ENCODE assay signal across 1 cellular context in the genomic region with DNA sequence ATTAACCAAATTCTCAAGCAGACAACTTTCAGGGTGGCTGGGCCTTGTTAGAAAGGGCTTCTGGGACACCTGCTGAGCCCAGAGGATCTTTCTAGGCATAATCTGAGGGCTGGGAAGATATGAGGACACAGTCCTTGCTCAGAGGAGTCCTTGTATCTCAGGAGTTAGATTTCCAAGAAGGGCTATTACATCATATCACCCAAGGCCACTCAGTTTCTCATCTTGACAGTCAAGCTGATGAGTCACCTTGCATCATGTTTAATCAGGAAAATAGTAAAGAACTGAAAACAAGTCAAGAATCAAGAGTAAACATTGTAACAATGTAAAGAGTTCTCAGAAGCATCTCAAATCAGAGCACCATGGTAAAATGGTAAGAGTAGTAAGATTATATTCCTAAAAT.
TF ChIP-seq lines count a peak whose summit lies in the region.

No MANE protein-coding gene starts in this region.

TF ChIP-seq in K562, 482 proteins besides CTCF, POLR2A, EP300 and RAD21 (continued from another document and continues in another):
- TF ChIP-seq C11orf30 (IDR thresholded peaks at IDR 0.05; ENCODE audit: low read depth) (peak; percentile 47), SMARCA4 (IDR thresholded peaks at IDR 0.05) (peak; percentile 59; the same call in 1 of the 2 replicates), STAT5A (IDR thresholded peaks at IDR 0.05; ENCODE audit: borderline replicate concordance, low read length) (no peak), SOX6 (IDR thresholded peaks at IDR 0.05) (peak; percentile 19; the same call in 1 of the 2 replicates), POLR2G (IDR thresholded peaks at IDR 0.05; ENCODE audit: low read depth, low read length) (no peak), ASH1L (IDR thresholded peaks at IDR 0.05; ENCODE audit: borderline replicate concordance, low read depth, partially characterized antibody) (no peak), RBM34 (IDR thresholded peaks at IDR 0.05; ENCODE audit: borderline replicate concordance, insufficient read depth, low read length) (no peak), JUN (IDR thresholded peaks at IDR 0.05; ENCODE audit: borderline replicate concordance, low read depth, low read length) (peak; percentile 77), JUN (CRISPR knock-in tag; IDR thresholded peaks at IDR 0.05; ENCODE audit: borderline replicate concordance) (no peak), KDM5B (IDR thresholded peaks at IDR 0.05; ENCODE audit: insufficient replicate concordance, low read depth, low read length) (no peak), BDP1 (IDR thresholded peaks at IDR 0.05; ENCODE audit: insufficient read depth, insufficient read length) (no peak), NELFE (IDR thresholded peaks at IDR 0.05; ENCODE audit: insufficient read depth, insufficient read length) (no peak), ATF1 (CRISPR knock-in tag; IDR thresholded peaks at IDR 0.05) (no peak), ATF1 (tag; IDR thresholded peaks at IDR 0.05) (0 out of 2 replicates have a peak, but pooled peaks have one; percentile 25), PTRF (tag; IDR thresholded peaks at IDR 0.05) (no peak), KLF16 (IDR thresholded peaks at IDR 0.05) (no peak), MAFK (IDR thresholded peaks at IDR 0.05; ENCODE audit: low read length) (peak; percentile 8; the same call in 1 of the 2 replicates), SAFB2 (IDR thresholded peaks at IDR 0.05; ENCODE audit: borderline replicate concordance, low read depth, low read length, severe bottlenecking) (no peak), ZNF583 (CRISPR knock-in tag; IDR thresholded peaks at IDR 0.05) (no peak), MTA3 (IDR thresholded peaks at IDR 0.05; ENCODE audit: borderline replicate concordance) (no peak), ZNF584 (CRISPR knock-in tag; IDR thresholded peaks at IDR 0.05; ENCODE audit: low read depth) (no peak), L3MBTL2 (IDR thresholded peaks at IDR 0.05) (no peak), CEBPB (tag; IDR thresholded peaks at IDR 0.05) (peak; percentile 88), SIN3B (IDR thresholded peaks at IDR 0.05; ENCODE audit: low read depth) (no peak), SNIP1 (IDR thresholded peaks at IDR 0.05; ENCODE audit: low read depth) (no peak), NFRKB (IDR thresholded peaks at IDR 0.05; ENCODE audit: low read depth) (no peak), HLTF (IDR thresholded peaks at IDR 0.05) (no peak), SRSF1 (IDR thresholded peaks at IDR 0.05; ENCODE audit: low read depth, low read length) (no peak), ARID2 (IDR thresholded peaks at IDR 0.05) (no peak), CTBP1 (IDR thresholded peaks at IDR 0.05; ENCODE audit: borderline replicate concordance) (0 out of 2 replicates have a peak, but pooled peaks have one; percentile 19), ZC3H8 (IDR thresholded peaks at IDR 0.05) (no peak), FOXM1 (IDR thresholded peaks at IDR 0.05; ENCODE audit: low read depth) (no peak), FOXM1 (CRISPR knock-in tag; IDR thresholded peaks at IDR 0.05; ENCODE audit: low read depth) (no peak), ZNF24 (IDR thresholded peaks at IDR 0.05) (no peak), CHD2 (IDR thresholded peaks at IDR 0.05; ENCODE audit: low read depth, low read length) (no peak), ZNF174 (CRISPR knock-in tag; IDR thresholded peaks at IDR 0.05) (no peak), SAP30 (IDR thresholded peaks at IDR 0.05; ENCODE audit: borderline replicate concordance, insufficient read depth, low read depth, low read length, poor library complexity, severe bottlenecking) (no peak), OTX1 (CRISPR knock-in tag; IDR thresholded peaks at IDR 0.05) (no peak), POLR3G (IDR thresholded peaks at IDR 0.05; ENCODE audit: extremely low read depth, insufficient read length, insufficient replicate concordance) (no peak), ZNF77 (CRISPR knock-in tag; IDR thresholded peaks at IDR 0.05) (no peak), NEUROD1 (IDR thresholded peaks at IDR 0.05; ENCODE audit: borderline replicate concordance, low read depth, low read length, partially characterized antibody) (no peak), TAF9B (IDR thresholded peaks at IDR 0.05; ENCODE audit: partially characterized antibody) (no peak), PTTG1 (tag; IDR thresholded peaks at IDR 0.05; ENCODE audit: low read depth) (no peak), BCOR (IDR thresholded peaks at IDR 0.05) (no peak), CBFA2T2 (conservative IDR thresholded peaks at IDR 0.05) (no peak), FOXK2 (conservative IDR thresholded peaks at IDR 0.05 in 1 of 2, IDR thresholded peaks at IDR 0.05 in 1 of 2; ENCODE audit: low read depth in 2 of 2) (0 out of 4 replicates have a peak, but pooled peaks of 1 of the 2 experiments have one; percentile 20), ATF7 (IDR thresholded peaks at IDR 0.05) (peak; percentile 77), ARHGAP35 (IDR thresholded peaks at IDR 0.05; ENCODE audit: partially characterized antibody) (no peak), FOSL1 (tag; conservative IDR thresholded peaks at IDR 0.05) (peak; percentile 81), FOS (IDR thresholded peaks at IDR 0.05; ENCODE audit: extremely low read depth, insufficient read length) (peak; percentile 17), CEBPG (CRISPR knock-in tag; IDR thresholded peaks at IDR 0.05) (no peak), CEBPG (tag; conservative IDR thresholded peaks at IDR 0.05 in 1 of 2, IDR thresholded peaks at IDR 0.05 in 1 of 2) (peak; percentile 84 to 91), SMARCE1 (IDR thresholded peaks at IDR 0.05) (no peak), KLF6 (CRISPR knock-in tag; IDR thresholded peaks at IDR 0.05; ENCODE audit: borderline replicate concordance) (no peak), SMAD3 (CRISPR knock-in tag; conservative IDR thresholded peaks at IDR 0.05) (no peak)
- TF ChIP-seq, protein P1, sequence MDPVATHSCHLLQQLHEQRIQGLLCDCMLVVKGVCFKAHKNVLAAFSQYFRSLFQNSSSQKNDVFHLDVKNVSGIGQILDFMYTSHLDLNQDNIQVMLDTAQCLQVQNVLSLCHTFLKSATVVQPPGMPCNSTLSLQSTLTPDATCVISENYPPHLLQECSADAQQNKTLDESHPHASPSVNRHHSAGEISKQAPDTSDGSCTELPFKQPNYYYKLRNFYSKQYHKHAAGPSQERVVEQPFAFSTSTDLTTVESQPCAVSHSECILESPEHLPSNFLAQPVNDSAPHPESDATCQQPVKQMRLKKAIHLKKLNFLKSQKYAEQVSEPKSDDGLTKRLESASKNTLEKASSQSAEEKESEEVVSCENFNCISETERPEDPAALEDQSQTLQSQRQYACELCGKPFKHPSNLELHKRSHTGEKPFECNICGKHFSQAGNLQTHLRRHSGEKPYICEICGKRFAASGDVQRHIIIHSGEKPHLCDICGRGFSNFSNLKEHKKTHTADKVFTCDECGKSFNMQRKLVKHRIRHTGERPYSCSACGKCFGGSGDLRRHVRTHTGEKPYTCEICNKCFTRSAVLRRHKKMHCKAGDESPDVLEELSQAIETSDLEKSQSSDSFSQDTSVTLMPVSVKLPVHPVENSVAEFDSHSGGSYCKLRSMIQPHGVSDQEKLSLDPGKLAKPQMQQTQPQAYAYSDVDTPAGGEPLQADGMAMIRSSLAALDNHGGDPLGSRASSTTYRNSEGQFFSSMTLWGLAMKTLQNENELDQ (CRISPR knock-in tag; IDR thresholded peaks at IDR 0.05; ENCODE audit: borderline replicate concordance), result no peak
- TF ChIP-seq, protein P2, sequence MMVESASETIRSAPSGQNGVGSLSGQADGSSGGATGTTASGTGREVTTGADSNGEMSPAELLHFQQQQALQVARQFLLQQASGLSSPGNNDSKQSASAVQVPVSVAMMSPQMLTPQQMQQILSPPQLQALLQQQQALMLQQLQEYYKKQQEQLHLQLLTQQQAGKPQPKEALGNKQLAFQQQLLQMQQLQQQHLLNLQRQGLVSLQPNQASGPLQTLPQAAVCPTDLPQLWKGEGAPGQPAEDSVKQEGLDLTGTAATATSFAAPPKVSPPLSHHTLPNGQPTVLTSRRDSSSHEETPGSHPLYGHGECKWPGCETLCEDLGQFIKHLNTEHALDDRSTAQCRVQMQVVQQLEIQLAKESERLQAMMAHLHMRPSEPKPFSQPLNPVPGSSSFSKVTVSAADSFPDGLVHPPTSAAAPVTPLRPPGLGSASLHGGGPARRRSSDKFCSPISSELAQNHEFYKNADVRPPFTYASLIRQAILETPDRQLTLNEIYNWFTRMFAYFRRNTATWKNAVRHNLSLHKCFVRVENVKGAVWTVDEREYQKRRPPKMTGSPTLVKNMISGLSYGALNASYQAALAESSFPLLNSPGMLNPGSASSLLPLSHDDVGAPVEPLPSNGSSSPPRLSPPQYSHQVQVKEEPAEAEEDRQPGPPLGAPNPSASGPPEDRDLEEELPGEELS (CRISPR knock-in tag; IDR thresholded peaks at IDR 0.05; ENCODE audit: borderline replicate concordance), result no peak
- TF ChIP-seq, protein P3, sequence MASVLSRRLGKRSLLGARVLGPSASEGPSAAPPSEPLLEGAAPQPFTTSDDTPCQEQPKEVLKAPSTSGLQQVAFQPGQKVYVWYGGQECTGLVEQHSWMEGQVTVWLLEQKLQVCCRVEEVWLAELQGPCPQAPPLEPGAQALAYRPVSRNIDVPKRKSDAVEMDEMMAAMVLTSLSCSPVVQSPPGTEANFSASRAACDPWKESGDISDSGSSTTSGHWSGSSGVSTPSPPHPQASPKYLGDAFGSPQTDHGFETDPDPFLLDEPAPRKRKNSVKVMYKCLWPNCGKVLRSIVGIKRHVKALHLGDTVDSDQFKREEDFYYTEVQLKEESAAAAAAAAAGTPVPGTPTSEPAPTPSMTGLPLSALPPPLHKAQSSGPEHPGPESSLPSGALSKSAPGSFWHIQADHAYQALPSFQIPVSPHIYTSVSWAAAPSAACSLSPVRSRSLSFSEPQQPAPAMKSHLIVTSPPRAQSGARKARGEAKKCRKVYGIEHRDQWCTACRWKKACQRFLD (CRISPR knock-in tag; IDR thresholded peaks at IDR 0.05), result no peak
- TF ChIP-seq, protein P4, sequence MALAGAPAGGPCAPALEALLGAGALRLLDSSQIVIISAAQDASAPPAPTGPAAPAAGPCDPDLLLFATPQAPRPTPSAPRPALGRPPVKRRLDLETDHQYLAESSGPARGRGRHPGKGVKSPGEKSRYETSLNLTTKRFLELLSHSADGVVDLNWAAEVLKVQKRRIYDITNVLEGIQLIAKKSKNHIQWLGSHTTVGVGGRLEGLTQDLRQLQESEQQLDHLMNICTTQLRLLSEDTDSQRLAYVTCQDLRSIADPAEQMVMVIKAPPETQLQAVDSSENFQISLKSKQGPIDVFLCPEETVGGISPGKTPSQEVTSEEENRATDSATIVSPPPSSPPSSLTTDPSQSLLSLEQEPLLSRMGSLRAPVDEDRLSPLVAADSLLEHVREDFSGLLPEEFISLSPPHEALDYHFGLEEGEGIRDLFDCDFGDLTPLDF (CRISPR knock-in tag; IDR thresholded peaks at IDR 0.05), result no peak
- TF ChIP-seq, protein P5, sequence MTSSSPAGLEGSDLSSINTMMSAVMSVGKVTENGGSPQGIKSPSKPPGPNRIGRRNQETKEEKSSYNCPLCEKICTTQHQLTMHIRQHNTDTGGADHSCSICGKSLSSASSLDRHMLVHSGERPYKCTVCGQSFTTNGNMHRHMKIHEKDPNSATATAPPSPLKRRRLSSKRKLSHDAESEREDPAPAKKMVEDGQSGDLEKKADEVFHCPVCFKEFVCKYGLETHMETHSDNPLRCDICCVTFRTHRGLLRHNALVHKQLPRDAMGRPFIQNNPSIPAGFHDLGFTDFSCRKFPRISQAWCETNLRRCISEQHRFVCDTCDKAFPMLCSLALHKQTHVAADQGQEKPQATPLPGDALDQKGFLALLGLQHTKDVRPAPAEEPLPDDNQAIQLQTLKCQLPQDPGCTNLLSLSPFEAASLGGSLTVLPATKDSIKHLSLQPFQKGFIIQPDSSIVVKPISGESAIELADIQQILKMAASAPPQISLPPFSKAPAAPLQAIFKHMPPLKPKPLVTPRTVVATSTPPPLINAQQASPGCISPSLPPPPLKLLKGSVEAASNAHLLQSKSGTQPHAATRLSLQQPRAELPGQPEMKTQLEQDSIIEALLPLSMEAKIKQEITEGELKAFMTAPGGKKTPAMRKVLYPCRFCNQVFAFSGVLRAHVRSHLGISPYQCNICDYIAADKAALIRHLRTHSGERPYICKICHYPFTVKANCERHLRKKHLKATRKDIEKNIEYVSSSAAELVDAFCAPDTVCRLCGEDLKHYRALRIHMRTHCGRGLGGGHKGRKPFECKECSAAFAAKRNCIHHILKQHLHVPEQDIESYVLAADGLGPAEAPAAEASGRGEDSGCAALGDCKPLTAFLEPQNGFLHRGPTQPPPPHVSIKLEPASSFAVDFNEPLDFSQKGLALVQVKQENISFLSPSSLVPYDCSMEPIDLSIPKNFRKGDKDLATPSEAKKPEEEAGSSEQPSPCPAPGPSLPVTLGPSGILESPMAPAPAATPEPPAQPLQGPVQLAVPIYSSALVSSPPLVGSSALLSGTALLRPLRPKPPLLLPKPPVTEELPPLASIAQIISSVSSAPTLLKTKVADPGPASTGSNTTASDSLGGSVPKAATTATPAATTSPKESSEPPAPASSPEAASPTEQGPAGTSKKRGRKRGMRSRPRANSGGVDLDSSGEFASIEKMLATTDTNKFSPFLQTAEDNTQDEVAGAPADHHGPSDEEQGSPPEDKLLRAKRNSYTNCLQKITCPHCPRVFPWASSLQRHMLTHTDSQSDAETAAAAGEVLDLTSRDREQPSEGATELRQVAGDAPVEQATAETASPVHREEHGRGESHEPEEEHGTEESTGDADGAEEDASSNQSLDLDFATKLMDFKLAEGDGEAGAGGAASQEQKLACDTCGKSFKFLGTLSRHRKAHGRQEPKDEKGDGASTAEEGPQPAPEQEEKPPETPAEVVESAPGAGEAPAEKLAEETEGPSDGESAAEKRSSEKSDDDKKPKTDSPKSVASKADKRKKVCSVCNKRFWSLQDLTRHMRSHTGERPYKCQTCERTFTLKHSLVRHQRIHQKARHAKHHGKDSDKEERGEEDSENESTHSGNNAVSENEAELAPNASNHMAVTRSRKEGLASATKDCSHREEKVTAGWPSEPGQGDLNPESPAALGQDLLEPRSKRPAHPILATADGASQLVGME (CRISPR knock-in tag; IDR thresholded peaks at IDR 0.05), result no peak
- TF ChIP-seq, protein P6, sequence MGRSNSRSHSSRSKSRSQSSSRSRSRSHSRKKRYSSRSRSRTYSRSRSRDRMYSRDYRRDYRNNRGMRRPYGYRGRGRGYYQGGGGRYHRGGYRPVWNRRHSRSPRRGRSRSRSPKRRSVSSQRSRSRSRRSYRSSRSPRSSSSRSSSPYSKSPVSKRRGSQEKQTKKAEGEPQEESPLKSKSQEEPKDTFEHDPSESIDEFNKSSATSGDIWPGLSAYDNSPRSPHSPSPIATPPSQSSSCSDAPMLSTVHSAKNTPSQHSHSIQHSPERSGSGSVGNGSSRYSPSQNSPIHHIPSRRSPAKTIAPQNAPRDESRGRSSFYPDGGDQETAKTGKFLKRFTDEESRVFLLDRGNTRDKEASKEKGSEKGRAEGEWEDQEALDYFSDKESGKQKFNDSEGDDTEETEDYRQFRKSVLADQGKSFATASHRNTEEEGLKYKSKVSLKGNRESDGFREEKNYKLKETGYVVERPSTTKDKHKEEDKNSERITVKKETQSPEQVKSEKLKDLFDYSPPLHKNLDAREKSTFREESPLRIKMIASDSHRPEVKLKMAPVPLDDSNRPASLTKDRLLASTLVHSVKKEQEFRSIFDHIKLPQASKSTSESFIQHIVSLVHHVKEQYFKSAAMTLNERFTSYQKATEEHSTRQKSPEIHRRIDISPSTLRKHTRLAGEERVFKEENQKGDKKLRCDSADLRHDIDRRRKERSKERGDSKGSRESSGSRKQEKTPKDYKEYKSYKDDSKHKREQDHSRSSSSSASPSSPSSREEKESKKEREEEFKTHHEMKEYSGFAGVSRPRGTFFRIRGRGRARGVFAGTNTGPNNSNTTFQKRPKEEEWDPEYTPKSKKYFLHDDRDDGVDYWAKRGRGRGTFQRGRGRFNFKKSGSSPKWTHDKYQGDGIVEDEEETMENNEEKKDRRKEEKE (IDR thresholded peaks at IDR 0.05; ENCODE audit: borderline replicate concordance in 1 of 2, control insufficient read depth in 1 of 2, low read depth in 2 of 2, low read length in 1 of 2), result no peak
